21 cellular contexts compared by ENCODE assay signal in the genomic region with DNA sequence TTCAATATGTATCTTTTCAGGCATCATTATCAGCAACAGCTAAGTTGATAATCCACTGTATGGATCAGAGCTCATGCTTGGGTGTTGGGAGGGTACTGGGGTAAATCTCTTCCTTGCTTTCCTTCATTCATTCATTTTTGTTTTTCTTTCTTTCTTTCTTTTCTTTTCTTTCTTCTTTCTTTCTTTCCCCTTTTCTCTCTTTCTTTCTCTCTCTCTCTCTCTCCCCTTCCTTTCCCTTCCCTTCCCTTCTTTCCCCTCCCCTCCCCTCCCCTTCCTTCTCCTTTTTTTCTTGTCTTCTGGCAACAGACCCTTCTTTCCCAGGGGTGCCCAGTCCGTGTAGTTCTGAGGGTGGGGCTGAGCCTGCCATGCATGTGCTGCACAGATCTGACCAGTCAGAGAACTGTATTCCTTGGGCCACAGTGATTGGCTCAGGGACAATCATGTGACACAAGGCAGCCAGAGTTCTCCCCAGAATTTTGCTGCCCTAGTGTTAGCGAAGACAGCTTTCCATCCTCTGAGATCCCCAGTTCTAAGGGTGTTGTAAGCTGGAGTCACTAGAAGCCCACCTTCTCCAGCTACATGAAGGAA. TPM values are rescaled to one million over a fixed set of nuclear protein-coding genes. Genes with fewer than 3 reads are reported as not detected.
DNase-seq lines count a peak whose midpoint lies in the region; ATAC-seq and TF ChIP-seq lines count a peak whose summit lies in the region.
"Had no signal": no experiment of that assay in that cellular context is flagged by ENCODE, and none has a peak within 500 bp of the region (broad histone marks: within the 10 kb centered on the region; RNA-seq: fewer than 3 reads in every experiment).

No MANE protein-coding gene starts in this region.

- H3K4me2 ChIP-seq in Karpas-422 (ENCODE audit: low read depth, low read length, poor library complexity, severe bottlenecking) (no peak overlapping the region), neural progenitor cell (no peak overlapping the region)

- H3K4me1 ChIP-seq in Karpas-422 (ENCODE audit: low read length) (peaks cover 11% of the 10 kb centered on the region), neural progenitor cell (peaks cover 23% of the 10 kb centered on the region)
- H3K4me1 ChIP-seq: Peyer's patch, SJSA1, upper lobe of left lung had no signal

- H3K79me2 ChIP-seq in Karpas-422 (ENCODE audit: low read length) (no peaks in the 10 kb centered on the region), neural progenitor cell (ENCODE audit: low read depth) (no peaks in the 10 kb centered on the region)

- H3K27ac Mint-ChIP-seq in neural progenitor cell (peak overlapping the region; percentile 68), T-helper 17 cell (no peak overlapping the region)
- H3K27ac Mint-ChIP-seq: activated CD4-positive, alpha-beta T cell treated with anti-CD3 and anti-CD28 coated beads, Interleukin-2, amount 10 ng/mL, durations not matched to agents 7 days and 5 days; activated naive CD8-positive, alpha-beta T cell; T-helper 1 cell treated with Interleukin-12 subunit alpha and Interleukin-12 subunit beta and Interleukin-4 antibody, amounts not matched to agents 30 μg/mL and 1 μg/mL, for 36 hours had no signal

- H4K20me1 ChIP-seq in Karpas-422 (ENCODE audit: insufficient read depth, low read depth, low read length) (no peaks in the 10 kb centered on the region), neural progenitor cell (ENCODE audit: low read depth) (no peaks in the 10 kb centered on the region)

- H3K36me3 Mint-ChIP-seq in neural progenitor cell, result no peaks in the 10 kb centered on the region
- H3K36me3 Mint-ChIP-seq in T-helper 17 cell (ENCODE audit: low read depth), result no peaks in the 10 kb centered on the region
- H3K36me3 Mint-ChIP-seq: activated naive CD8-positive, alpha-beta T cell had no signal

- DNase-seq in NCI-H510A treated with DMSO at 0.1 percent for 48 hours (lab: John Stamatoyannopoulos, UW) (peak; percentile 50), NCI-H510A (lab: John Stamatoyannopoulos, UW) (no peak), Karpas-422 (peak; percentile 63), neural progenitor cell (ENCODE audit: low spot score) (no peak), T-helper 17 cell (no peak), dermis blood vessel endothelial cell (no peak)
- DNase-seq in activated CD8-positive, alpha-beta memory T cell treated with anti-CD3 and anti-CD28 coated beads, Interleukin-2, amount 50 U/mL, for 48 hours, result peak; percentile 26
- DNase-seq: activated CD4-positive, alpha-beta T cell treated with anti-CD3 and anti-CD28 coated beads, Interleukin-2, amount 10 ng/mL, durations not matched to agents 7 days and 5 days; aorta; DMS53; NCI-H2029; NCI-H345; NK-92 treated with Interleukin-12 subunit alpha and Interleukin-12 subunit beta, amount 100 ng/mL, for 24 hours; Peyer's patch; upper lobe of left lung had no signal

- H3K36me3 ChIP-seq in Karpas-422 (ENCODE audit: insufficient read depth, low read length) (no peaks in the 10 kb centered on the region), neural progenitor cell (no peaks in the 10 kb centered on the region)
- H3K36me3 ChIP-seq: Peyer's patch, SJSA1, upper lobe of left lung had no signal

- no peaks in the 10 kb centered on the region for H3K9me3 Mint-ChIP-seq in neural progenitor cell
- H3K9me3 Mint-ChIP-seq: activated CD4-positive, alpha-beta T cell treated with anti-CD3 and anti-CD28 coated beads, Interleukin-2, amount 10 ng/mL, durations not matched to agents 7 days and 5 days; activated T-helper 17 cell treated with anti-CD3 and anti-CD28 coated beads, Interleukin-2, amount 50 U/mL, for 72 hours; T-helper 1 cell treated with Interleukin-12 subunit alpha and Interleukin-12 subunit beta and Interleukin-4 antibody, amounts not matched to agents 30 μg/mL and 1 μg/mL, for 36 hours had no signal

- H3F3A ChIP-seq in neural progenitor cell (ENCODE audit: low read depth), result peaks cover 13% of the 10 kb centered on the region

- H3K4me3 Mint-ChIP-seq in neural progenitor cell (no peak overlapping the region), T-helper 17 cell (no peak overlapping the region)
- H3K4me3 Mint-ChIP-seq: activated CD4-positive, alpha-beta T cell treated with anti-CD3 and anti-CD28 coated beads, Interleukin-2, amount 10 ng/mL, durations not matched to agents 7 days and 5 days; activated naive CD8-positive, alpha-beta T cell; B cell; T-helper 1 cell treated with Interleukin-12 subunit alpha and Interleukin-12 subunit beta and Interleukin-4 antibody, amounts not matched to agents 30 μg/mL and 1 μg/mL, for 36 hours had no signal

- no peak overlapping the region for H3K9ac ChIP-seq in Karpas-422 (ENCODE audit: low read length)
- H3K9ac ChIP-seq in neural progenitor cell, result no peak overlapping the region

- peaks cover 8% of the 10 kb centered on the region for H3K27me3 Mint-ChIP-seq in neural progenitor cell (ENCODE audit: insufficient read depth, low read depth)
- no peaks in the 10 kb centered on the region for H3K27me3 Mint-ChIP-seq in T-helper 17 cell
- H3K27me3 Mint-ChIP-seq: activated CD4-positive, alpha-beta T cell treated with anti-CD3 and anti-CD28 coated beads, Interleukin-2, amount 10 ng/mL, durations not matched to agents 7 days and 5 days; activated naive CD8-positive, alpha-beta T cell; activated T-helper 17 cell treated with anti-CD3 and anti-CD28 coated beads, Interleukin-2, amount 50 U/mL, for 72 hours; B cell had no signal

- H2AFZ ChIP-seq in Karpas-422 (ENCODE audit: low read length), result peak overlapping the region; percentile 69; the same call in 1 of the 2 replicates
- no peak overlapping the region for H2AFZ ChIP-seq in neural progenitor cell (replicated peaks)

- peaks cover 33% of the 10 kb centered on the region for H3K4me1 Mint-ChIP-seq in neural progenitor cell
- H3K4me1 Mint-ChIP-seq in T-helper 17 cell, result peaks cover 19% of the 10 kb centered on the region

- no peaks in the 10 kb centered on the region for H3K9me2 ChIP-seq in Karpas-422 (replicated peaks; ENCODE audit: insufficient read depth, low read length)

- TF ChIP-seq CTCF in neural progenitor cell (IDR thresholded peaks at IDR 0.05), result no peak

- H3K4me3 ChIP-seq in Karpas-422 (ENCODE audit: low read length), result no peak overlapping the region
- no peak overlapping the region for H3K4me3 ChIP-seq in neural progenitor cell
- H3K4me3 ChIP-seq: Peyer's patch, SJSA1, upper lobe of left lung had no signal

- H3K9me3 ChIP-seq in Karpas-422 (ENCODE audit: low read length), result no peaks in the 10 kb centered on the region
- no peaks in the 10 kb centered on the region for H3K9me3 ChIP-seq in neural progenitor cell (ENCODE audit: low read depth)
- H3K9me3 ChIP-seq in T-helper 17 cell (ENCODE audit: control insufficient read depth, low read length, poor library complexity, severe bottlenecking), result no peaks in the 10 kb centered on the region
- H3K9me3 ChIP-seq: Peyer's patch, SJSA1, upper lobe of left lung had no signal

- H3K27me3 ChIP-seq in Karpas-422 (ENCODE audit: low read length), result no peaks in the 10 kb centered on the region
- H3K27me3 ChIP-seq in neural progenitor cell, result no peaks in the 10 kb centered on the region
- H3K27me3 ChIP-seq: Peyer's patch, SJSA1, upper lobe of left lung had no signal

- no peak overlapping the region for H3K27ac ChIP-seq in Karpas-422 (ENCODE audit: low read length)
- H3K27ac ChIP-seq in neural progenitor cell, result no peak overlapping the region
- H3K27ac ChIP-seq: Peyer's patch, SJSA1, upper lobe of left lung had no signal

- ATAC-seq in GM19397 (IDR thresholded peaks at IDR 0.05; ENCODE audit: unreplicated experiment) (no peak), T-helper 17 cell (no peak)
- ATAC-seq: activated T-helper 17 cell treated with anti-CD3 and anti-CD28 coated beads, Interleukin-2, amount 50 U/mL, for 72 hours had no signal

RNA-seq across cellular contexts. Expression of a gene that starts 25.5 kb away (rescaled TPM):
- 59.6 and 66.0 TPM in 2 replicates for total RNA-seq in Karpas-422 (2014; rRNA removed; shearing (Covaris generic); ENCODE audit: low replicate concordance)
- total RNA-seq in neural progenitor cell (ENCODE audit: low replicate concordance) (112 and 164 TPM in 2 replicates), T-helper 17 cell (10 to 100 TPM; 74.2 to 83.4 TPM), dermis blood vessel endothelial cell (44.6 and 53.8 TPM in 2 replicates)

Comparison
In these comparisons a context has a peak if more than half of its experiments do, and no peak if none do; other contexts are left out.
1. DNase-seq: peak in NCI-H510A treated with DMSO at 0.1 percent for 48 hours (single experiment), Karpas-422 (single experiment) and activated CD8-positive, alpha-beta memory T cell treated with anti-CD3 and anti-CD28 coated beads, Interleukin-2, amount 50 U/mL, for 48 hours (single experiment); none in NCI-H510A (single experiment), neural progenitor cell (single experiment), T-helper 17 cell (0 of 3) and dermis blood vessel endothelial cell (single experiment).